16 cellular contexts compared by ENCODE assay signal in genomic region chr5:91048073-91048472, GRCh38.
"Had no signal": no experiment of that assay in that cellular context is flagged by ENCODE, and none has a peak within 500 bp of the region (broad histone marks: within the 10 kb centered on the region; RNA-seq: fewer than 3 reads in every experiment).

No MANE protein-coding gene starts in this region.

- H3K27me3 ChIP-seq: ascending aorta, breast epithelium, right atrium auricular region, stomach had no signal

- H3K27ac Mint-ChIP-seq: activated naive CD8-positive, alpha-beta T cell treated with anti-CD3 and anti-CD28 coated beads, Interleukin-2, amount 50 U/mL, for 24 hours; effector memory CD8-positive, alpha-beta T cell; natural killer cell treated with Interleukin-12 subunit alpha and Interleukin-12 subunit beta and Interleukin-15 and Interleukin-18, amount 100 ng/mL, for 72 hours; T-helper 1 cell treated with Interleukin-12 subunit alpha and Interleukin-12 subunit beta and Interleukin-4 antibody, amounts not matched to agents 30 μg/mL and 1 μg/mL, for 36 hours had no signal

- DNase-seq: activated CD4-positive, alpha-beta T cell treated with anti-CD3 and anti-CD28 coated beads, Interleukin-2, amount 50 U/mL, for 1 hour; activated CD8-positive, alpha-beta memory T cell treated with anti-CD3 and anti-CD28 coated beads for 24 hours; activated naive CD4-positive, alpha-beta T cell; activated naive CD8-positive, alpha-beta T cell treated with anti-CD3 and anti-CD28 coated beads, Interleukin-2, amount 50 U/mL, for 24 hours; dermis blood vessel endothelial cell; effector memory CD8-positive, alpha-beta T cell; hypothalamus; nucleus accumbens; stimulated activated CD4-positive, alpha-beta T cell treated with anti-CD3 and anti-CD28 coated beads, Interleukin-1b, Interleukin-23, amount 100 ng/mL, for 48 hours; stomach had no signal

- ATAC-seq: activated naive CD8-positive, alpha-beta T cell treated with anti-CD3 and anti-CD28 coated beads, Interleukin-2, amount 50 U/mL, for 24 hours; effector memory CD8-positive, alpha-beta T cell; natural killer cell treated with Interleukin-12 subunit alpha and Interleukin-12 subunit beta and Interleukin-15 and Interleukin-18, amount 100 ng/mL, for 72 hours had no signal

- H3K36me3 ChIP-seq: ascending aorta, breast epithelium, right atrium auricular region, stomach, thoracic aorta had no signal

- H3K4me3 Mint-ChIP-seq: activated naive CD8-positive, alpha-beta T cell treated with anti-CD3 and anti-CD28 coated beads, Interleukin-2, amount 50 U/mL, for 24 hours; effector memory CD8-positive, alpha-beta T cell; natural killer cell treated with Interleukin-12 subunit alpha and Interleukin-12 subunit beta and Interleukin-15 and Interleukin-18, amount 100 ng/mL, for 72 hours; T-helper 1 cell treated with Interleukin-12 subunit alpha and Interleukin-12 subunit beta and Interleukin-4 antibody, amounts not matched to agents 30 μg/mL and 1 μg/mL, for 36 hours had no signal

- H3K4me1 Mint-ChIP-seq: activated naive CD8-positive, alpha-beta T cell treated with anti-CD3 and anti-CD28 coated beads, Interleukin-2, amount 50 U/mL, for 24 hours had no signal

- H3K9me3 ChIP-seq: ascending aorta, breast epithelium, right atrium auricular region, thoracic aorta had no signal

- H3K9me3 Mint-ChIP-seq: activated naive CD8-positive, alpha-beta T cell treated with anti-CD3 and anti-CD28 coated beads, Interleukin-2, amount 50 U/mL, for 24 hours; T-helper 1 cell treated with Interleukin-12 subunit alpha and Interleukin-12 subunit beta and Interleukin-4 antibody, amounts not matched to agents 30 μg/mL and 1 μg/mL, for 36 hours had no signal

- H3K4me3 ChIP-seq: ascending aorta, breast epithelium, right atrium auricular region, stomach, thoracic aorta had no signal

- H3K4me1 ChIP-seq: ascending aorta, breast epithelium, right atrium auricular region had no signal

- H3K27ac ChIP-seq: ascending aorta, breast epithelium, right atrium auricular region, thoracic aorta had no signal
